8 cellular contexts compared by ENCODE assay signal in the genomic region with DNA sequence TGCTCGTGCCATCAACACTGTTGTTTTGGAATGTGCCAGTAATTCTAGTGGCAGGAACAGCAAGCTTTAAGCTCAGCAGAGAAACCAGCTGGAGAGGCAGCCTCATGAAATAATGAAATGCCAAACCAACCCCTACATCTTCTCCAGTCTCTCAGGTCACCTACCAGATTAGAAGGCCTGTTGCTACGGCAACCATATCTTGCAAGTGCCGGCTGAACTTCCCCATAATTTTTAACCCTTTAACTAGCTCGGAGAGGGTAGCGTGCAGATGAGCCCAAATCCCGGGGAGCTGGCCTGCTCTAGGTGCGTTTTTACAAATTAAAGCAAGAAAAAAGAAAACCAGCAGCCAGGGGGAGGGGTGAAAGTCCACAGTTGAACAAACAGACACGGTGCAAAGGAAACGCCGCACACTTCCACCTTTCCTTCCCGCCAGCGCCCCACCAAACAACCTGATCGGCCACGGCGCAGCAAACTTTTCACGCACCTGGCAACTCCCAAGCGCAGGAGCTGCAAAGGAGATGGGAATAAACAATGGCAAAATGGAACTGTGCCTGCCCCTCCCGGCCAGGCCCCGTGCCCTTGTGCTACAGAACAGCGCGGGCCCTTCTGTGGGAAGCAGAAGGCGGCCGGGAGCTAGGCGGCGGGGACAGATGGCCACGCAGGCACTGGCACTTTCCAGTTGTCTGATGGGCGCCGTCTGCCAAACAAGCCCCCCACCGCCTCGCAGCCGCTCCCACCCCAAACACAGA. TPM values are rescaled to one million over a fixed set of nuclear protein-coding genes. Genes with fewer than 3 reads are reported as not detected.
A peak's percentile ranks its signal among the peaks of the same experiment; 100 is the strongest.
DNase-seq lines count a peak whose midpoint lies in the region; ATAC-seq and TF ChIP-seq lines count a peak whose summit lies in the region.

No MANE protein-coding gene starts in this region.

- H3K4me3 ChIP-seq in colonic mucosa (peak overlapping the region; percentile 27), skeletal muscle tissue (ENCODE audit: low read length in 3 of 3) (no peak overlapping the region)

- H3K4me1 ChIP-seq in colonic mucosa (peaks cover 20% of the 10 kb centered on the region), skeletal muscle tissue (ENCODE audit: control insufficient read depth in 3 of 3, insufficient read depth in 3 of 3, low read length in 3 of 3) (peaks cover 48 to 76% (median 74%) of the 10 kb centered on the region in 3 donors)

- H3K27me3 ChIP-seq in colonic mucosa (no peaks in the 10 kb centered on the region), skeletal muscle tissue (ENCODE audit: control insufficient read depth in 3 of 3, insufficient read depth in 3 of 3, low read length in 3 of 3) (no peaks in the 10 kb centered on the region)

- intact Hi-C loops in colonic mucosa (cut with DNase I) = no loop called here

- H3K9me3 ChIP-seq in colonic mucosa (no peaks in the 10 kb centered on the region), skeletal muscle tissue (ENCODE audit: control insufficient read depth in 3 of 3, low read length in 3 of 3) (no peaks in the 10 kb centered on the region)

- H3K9ac ChIP-seq in colonic mucosa (ENCODE audit: low read depth in 2 of 2, low read length in 2 of 2) = peak overlapping the region in 1 of 2 donors; percentile 68
- peak overlapping the region in 2 of 3 donors; percentile 9 to 16 for H3K9ac ChIP-seq in skeletal muscle tissue (ENCODE audit: low read depth in 1 of 3, low read length in 3 of 3)

- ATAC-seq in GM18861 (IDR thresholded peaks at IDR 0.05; ENCODE audit: unreplicated experiment) (no peak), GM19035 (IDR thresholded peaks at IDR 0.05; ENCODE audit: unreplicated experiment) (no peak)

- TF ChIP-seq CTCF in colonic mucosa (IDR thresholded peaks at IDR 0.05) = no peak

- peaks cover 5% of the 10 kb centered on the region for H3K36me3 ChIP-seq in colonic mucosa
- H3K36me3 ChIP-seq in skeletal muscle tissue (ENCODE audit: control insufficient read depth in 3 of 3, insufficient read depth in 3 of 3, low read length in 3 of 3) = peaks cover 0 to 2% (median 0%) of the 10 kb centered on the region in 3 donors

- DNase-seq in NCI-H748 (lab: John Stamatoyannopoulos, UW; ENCODE audit: unreplicated experiment) = peak; percentile 14
- no peak for DNase-seq in NCI-H748 treated with DMSO at 0.1 percent for 48 hours (lab: John Stamatoyannopoulos, UW)
- DNase-seq in NCI-H2171 (lab: John Stamatoyannopoulos, UW) = peak; percentile 85
- DNase-seq in colonic mucosa = peak; percentile 71
- no peak for DNase-seq in hepatic stellate cell (ENCODE audit: low spot score)

- peak overlapping the region; percentile 57 for H3K27ac ChIP-seq in colonic mucosa
- H3K27ac ChIP-seq in skeletal muscle tissue (ENCODE audit: low read depth, low read length) = no peak overlapping the region

RNA-seq across cellular contexts. Expression of gene SSBP3, which starts 50.1 kb away (rescaled TPM):
- total RNA-seq in colonic mucosa (10 to 100 TPM; 63.8 to 76.5 TPM), skeletal muscle tissue (27.1 TPM)

Comparison
In these comparisons a context has a peak if more than half of its experiments do, and no peak if none do; other contexts are left out.
1. DNase-seq: peak in NCI-H748 (single experiment), NCI-H2171 (single experiment) and colonic mucosa (single experiment); none in NCI-H748 treated with DMSO at 0.1 percent for 48 hours (single experiment) and hepatic stellate cell (single experiment).